In the genomic region with DNA sequence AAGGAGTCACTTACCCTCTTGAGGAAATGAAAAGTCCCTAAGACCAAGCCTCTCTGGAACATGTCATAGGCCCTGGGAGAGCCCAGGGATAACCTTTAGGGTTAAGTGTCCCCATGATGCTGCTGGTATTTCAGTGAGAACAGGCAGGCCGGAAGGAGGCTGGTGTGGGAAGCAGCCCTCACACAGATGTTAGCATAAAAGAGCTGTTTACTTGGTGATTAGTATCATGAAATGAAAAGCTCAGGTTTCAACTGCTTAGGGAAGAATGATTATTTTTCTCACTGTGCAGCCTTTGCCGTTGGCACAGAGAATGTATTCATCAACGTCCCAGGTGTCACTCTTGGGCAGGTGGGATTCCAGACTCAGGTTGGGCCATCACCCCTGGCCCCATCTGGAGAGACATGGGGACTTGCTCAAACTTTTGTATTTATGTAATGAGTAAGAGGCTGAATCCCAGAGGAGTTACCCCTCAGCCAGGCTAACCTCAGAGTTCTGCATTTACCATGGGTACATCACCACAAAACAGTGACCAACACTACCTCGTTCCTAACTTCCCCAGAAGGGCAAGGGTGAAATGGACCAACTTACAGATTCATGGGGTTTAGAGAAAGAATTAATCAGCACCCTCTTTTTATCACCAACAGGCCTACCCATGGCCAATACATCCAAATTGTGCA, we compare ENCODE assay signal across 9 cellular contexts.
DNase-seq lines count a peak whose midpoint lies in the region; ATAC-seq, FAIRE-seq and TF ChIP-seq lines count a peak whose summit lies in the region.
"Had no signal": no experiment of that assay in that cellular context is flagged by ENCODE, and none has a peak within 500 bp of the region (broad histone marks: within the 10 kb centered on the region; RNA-seq: fewer than 3 reads in every experiment).

No MANE protein-coding gene starts in this region.

- TF ChIP-seq RAD21 in H1 (IDR thresholded peaks at IDR 0.05 in 1 of 2, conservative IDR thresholded peaks at IDR 0.05 in 1 of 2; ENCODE audit: low read depth in 2 of 2, low read length in 2 of 2) = no peak

- POLR2A ChIA-PET in H1 (lab: Charles Lee; ENCODE audit: partially characterized antibody) = interaction anchor here (1.5 kb wide), 1 partner anchor 10 kb away, joined by 5 read pairs; no protein-coding TSS in a partner anchor

- 87% methylated on average over 4 of the region's 4 CpGs; no CpG with 5 or more reads in 1 of the 2 experiments for WGBS in H1 (ENCODE audit: extremely low coverage in 1 of 2, insufficient coverage in 1 of 2, insufficient read length in 1 of 2, insufficient replicate concordance in 2 of 2, low coverage in 1 of 2, low lambda C conversion rate in 2 of 2, missing lambda C conversion rate in 1 of 2), 2 experiments

- H3K4me3 ChIP-seq in H1 (ENCODE audit: extremely low read depth in 1 of 4, insufficient read depth in 2 of 4, low read depth in 3 of 4, low read length in 4 of 4) = no peak overlapping the region

- no peaks in the 10 kb centered on the region for H3K79me2 ChIP-seq in H1 (ENCODE audit: control insufficient read depth in 1 of 2, insufficient read depth in 2 of 2, low read length in 2 of 2)

- H4K20me1 ChIP-seq in H1 (replicated peaks in 1 of 2; ENCODE audit: control insufficient read depth in 1 of 2, insufficient read depth in 2 of 2, low read length in 2 of 2) = no peaks in the 10 kb centered on the region

- no peak for TF ChIP-seq POLR2A in H1 (IDR thresholded peaks at IDR 0.05; ENCODE audit: control extremely low read depth in 1 of 2, low read depth in 2 of 2, low read length in 2 of 2)

- H3K23ac ChIP-seq in H1 (ENCODE audit: insufficient read length) = no peak overlapping the region

- no peak overlapping the region for H3K4me2 ChIP-seq in H1 (ENCODE audit: insufficient read depth in 1 of 2, low read depth in 2 of 2, low read length in 2 of 2)

- no peak overlapping the region for H4K91ac ChIP-seq in H1 (replicated peaks; ENCODE audit: insufficient read length, low read length)

- no peak overlapping the region for H2BK15ac ChIP-seq in H1 (ENCODE audit: low read length)

- no peak overlapping the region for H2AK5ac ChIP-seq in H1 (ENCODE audit: low read depth, low read length)

- no peak overlapping the region for H2BK120ac ChIP-seq in H1 (replicated peaks; ENCODE audit: low read depth, low read length)

- no peak overlapping the region for H4K5ac ChIP-seq in H1 (ENCODE audit: insufficient read length, low read depth, low read length)

- no peaks in the 10 kb centered on the region for H3K36me3 ChIP-seq in H1 (ENCODE audit: control insufficient read depth in 2 of 4, insufficient read depth in 4 of 4, low read length in 3 of 4)

- no peak for FAIRE-seq in H1 (lab: Jason Lieb, UNC)

- no peak overlapping the region for H2BK5ac ChIP-seq in H1 (ENCODE audit: low read depth, low read length)

- H2AFZ ChIP-seq in H1 (ENCODE audit: low read length) = peak overlapping the region; percentile 66; the same call in 1 of the 2 replicates

- no peak overlapping the region for H3K27ac ChIP-seq in H1 (ENCODE audit: low read depth, low read length)

- H4K8ac ChIP-seq in H1 (ENCODE audit: extremely low read depth, insufficient read depth, low read length) = no peak overlapping the region

- no peak overlapping the region for H3K9ac ChIP-seq in H1 (replicated peaks in 1 of 4; ENCODE audit: extremely low read depth in 1 of 4, low read depth in 3 of 4, low read length in 3 of 4)

- H3K18ac ChIP-seq in H1 (ENCODE audit: extremely low read depth, low read length) = no peak overlapping the region

- H3K14ac ChIP-seq in H1 (ENCODE audit: insufficient read length) = no peak overlapping the region

- CTCF ChIA-PET in H1 (lab: Charles Lee; ENCODE audit: partially characterized antibody) = interaction anchor here (0.6 to 1.1 kb wide), 3 partner anchors 257 to 736 kb away, joined by 3 read pairs; no protein-coding TSS in a partner anchor

- peaks cover 0 to 9% (median 7%) of the 10 kb centered on the region in 4 experiments; a peak in 4 of 7 replicates for H3K4me1 ChIP-seq in H1 (replicated peaks in 1 of 4; ENCODE audit: control insufficient read depth in 3 of 4, insufficient read depth in 4 of 4, low read length in 3 of 4)

- TF ChIP-seq CTCF in H1 (IDR thresholded peaks at IDR 0.05; ENCODE audit: control extremely low read depth in 1 of 3, insufficient read depth in 1 of 3, low read depth in 1 of 3, low read length in 3 of 3) = no peak

- H3K56ac ChIP-seq in H1 (replicated peaks; ENCODE audit: insufficient read length, low read depth, low read length) = no peak overlapping the region

- intact Hi-C loops in sciatic nerve (cut with DNase I) = no loop called here

- H3K79me1 ChIP-seq in H1 (ENCODE audit: low read depth, low read length) = no peaks in the 10 kb centered on the region

- no peak overlapping the region for H3K4ac ChIP-seq in H1 (replicated peaks; ENCODE audit: insufficient read length, low read depth, low read length)

- no peaks in the 10 kb centered on the region for H3K27me3 ChIP-seq in H1 (replicated peaks in 1 of 4; ENCODE audit: control insufficient read depth in 3 of 4, extremely low read depth in 1 of 4, insufficient read depth in 3 of 4, low read length in 3 of 4)

- H3K9me3 ChIP-seq in H1 (ENCODE audit: insufficient read depth in 2 of 2, low read depth in 1 of 2, low read length in 1 of 2) = 0 out of 4 replicates have a peak, but pooled peaks cover 0 to 3% of the 10 kb centered on the region in 2 experiments

- H3K23me2 ChIP-seq in H1 (ENCODE audit: low read depth, low read length) = no peaks in the 10 kb centered on the region

- DNase-seq in NCI-H2081 treated with DMSO at 0.1 percent for 48 hours (lab: John Stamatoyannopoulos, UW) = peak; percentile 67
- no peak for DNase-seq in H1 (ENCODE audit: low read depth in 1 of 2, low spot score in 2 of 2)
- no peak for DNase-seq in sciatic nerve (ENCODE audit: low spot score)
- DNase-seq in mucosa of gallbladder (ENCODE audit: low spot score) = no peak
- DNase-seq in activated effector memory CD4-positive, alpha-beta T cell treated with Interleukin-2 at 50 U/mL for 16 hours = no peak
- no peak for DNase-seq in NAMALWA (ENCODE audit: low spot score)
- DNase-seq: aorta had no signal

- ATAC-seq in GM18909 (IDR thresholded peaks at IDR 0.05; ENCODE audit: poor library complexity, unreplicated experiment) = peak; percentile 48
- ATAC-seq in sciatic nerve = peak; percentile 85
- ATAC-seq in HG03045 (IDR thresholded peaks at IDR 0.05; ENCODE audit: unreplicated experiment) = no peak

- H2BK20ac ChIP-seq in H1 (ENCODE audit: low read length) = no peak overlapping the region; the same call in 1 of the 2 replicates

- TF ChIP-seq EP300 in H1 (IDR thresholded peaks at IDR 0.05; ENCODE audit: borderline replicate concordance in 1 of 2, low read depth in 2 of 2, low read length in 2 of 2) = no peak

- no peak overlapping the region for H2BK12ac ChIP-seq in H1 (ENCODE audit: low read depth, low read length)

TF ChIP-seq in H1, 55 proteins besides CTCF, POLR2A, EP300 and RAD21:
- TF ChIP-seq CHD2 (IDR thresholded peaks at IDR 0.05; ENCODE audit: low read length) = no peak
- no peak for TF ChIP-seq CTBP2 (IDR thresholded peaks at IDR 0.05; ENCODE audit: borderline replicate concordance, insufficient read depth, insufficient read length, low read length)
- TF ChIP-seq SIN3A (conservative IDR thresholded peaks at IDR 0.05 in 1 of 2, IDR thresholded peaks at IDR 0.05 in 1 of 2; ENCODE audit: low read depth in 1 of 2, low read length in 2 of 2) = no peak
- no peak for TF ChIP-seq TCF12 (IDR thresholded peaks at IDR 0.05; ENCODE audit: low read depth, low read length)
- no peak for TF ChIP-seq JUN (IDR thresholded peaks at IDR 0.05; ENCODE audit: low read depth, low read length)
- no peak for TF ChIP-seq SRF (IDR thresholded peaks at IDR 0.05; ENCODE audit: low read depth, low read length)
